Comparison of ENCODE assay signal across 10 cellular contexts in genomic region chr12:52175411-52176350, GRCh38. TPM values are rescaled to one million over a fixed set of nuclear protein-coding genes. Genes with fewer than 3 reads are reported as not detected.
DNase-seq lines count a peak whose midpoint lies in the region; ATAC-seq, FAIRE-seq and TF ChIP-seq lines count a peak whose summit lies in the region.
"Had no signal": no experiment of that assay in that cellular context is flagged by ENCODE, and none has a peak within 500 bp of the region (broad histone marks: within the 10 kb centered on the region; RNA-seq: fewer than 3 reads in every experiment).

No MANE protein-coding gene starts in this region.

- POLR2A ChIA-PET in H1 (lab: Charles Lee; ENCODE audit: partially characterized antibody), result interaction anchor here (1.0 to 1.1 kb wide), 2 partner anchors 10 to 62 kb away, joined by 3 read pairs; no protein-coding TSS in a partner anchor

- peak; percentile 6 to 42; a peak in 2 of 4 replicates for TF ChIP-seq RAD21 in H1 (IDR thresholded peaks at IDR 0.05 in 1 of 2, conservative IDR thresholded peaks at IDR 0.05 in 1 of 2; ENCODE audit: low read depth in 2 of 2, low read length in 2 of 2)

- H3K18ac ChIP-seq in H1 (ENCODE audit: extremely low read depth, low read length), result no peak overlapping the region

- H3K4me1 ChIP-seq in HAP-1 (no peaks in the 10 kb centered on the region), H1 (replicated peaks in 1 of 4; ENCODE audit: control insufficient read depth in 3 of 4, insufficient read depth in 4 of 4, low read length in 3 of 4) (peaks cover 0 to 2% (median 0%) of the 10 kb centered on the region in 4 experiments; a peak in 4 of 7 replicates), gastrocnemius medialis (no peaks in the 10 kb centered on the region)

- peak overlapping the region; percentile 38 for H2BK120ac ChIP-seq in H1 (replicated peaks; ENCODE audit: low read depth, low read length)

- H2BK12ac ChIP-seq in H1 (ENCODE audit: low read depth, low read length), result no peak overlapping the region

- 0 out of 2 replicates have a peak overlapping the region, but pooled peaks have one; percentile 0 for H4K8ac ChIP-seq in H1 (ENCODE audit: extremely low read depth, insufficient read depth, low read length)

- no peaks in the 10 kb centered on the region for H3K9me3 Mint-ChIP-seq in activated T-helper 2 cell treated with anti-CD3 and anti-CD28 coated beads, Interferon-gamma antibody, Interleukin-2, Interleukin-4, amounts not matched to agents 10 μg/mL and 5 μg/mL and 100 μg/mL, durations not matched to agents 14 hours and 24 hours and 36 hours

- in situ Hi-C loops in HAP-1 (cut with MboI; ENCODE audit: low sequenced_read_pairs), result no loop called here
- in situ Hi-C loops in gastrocnemius medialis (cut with MboI; ENCODE audit: low sequenced_read_pairs in 4 of 4), result no loop called here

- ATAC-seq in gastrocnemius medialis, result no peak
- no peak for ATAC-seq in GM21737 (IDR thresholded peaks at IDR 0.05; ENCODE audit: unreplicated experiment)
- ATAC-seq in HG02885 (IDR thresholded peaks at IDR 0.05; ENCODE audit: poor library complexity, unreplicated experiment), result no peak

- WGBS in H1 (ENCODE audit: extremely low coverage in 1 of 2, insufficient coverage in 1 of 2, insufficient read length in 1 of 2, insufficient replicate concordance in 2 of 2, low coverage in 1 of 2, low lambda C conversion rate in 2 of 2, missing lambda C conversion rate in 1 of 2), 2 experiments, result 84% methylated on average over 20 of the region's 20 CpGs; no CpG with 5 or more reads in 1 of the 2 experiments

- H3K23ac ChIP-seq in H1 (ENCODE audit: insufficient read length), result no peak overlapping the region

- H3K4ac ChIP-seq in H1 (replicated peaks; ENCODE audit: insufficient read length, low read depth, low read length), result no peak overlapping the region

- H3K56ac ChIP-seq in H1 (replicated peaks; ENCODE audit: insufficient read length, low read depth, low read length), result no peak overlapping the region

- H4K5ac ChIP-seq in H1 (ENCODE audit: insufficient read length, low read depth, low read length), result no peak overlapping the region

- H3K4me3 Mint-ChIP-seq in activated T-helper 2 cell treated with anti-CD3 and anti-CD28 coated beads, Interferon-gamma antibody, Interleukin-2, Interleukin-4, amounts not matched to agents 10 μg/mL and 5 μg/mL and 100 μg/mL, durations not matched to agents 14 hours and 24 hours and 36 hours (ENCODE audit: low read depth), result no peak overlapping the region
- H3K4me3 Mint-ChIP-seq: activated naive CD8-positive, alpha-beta T cell had no signal

- no peak overlapping the region for H2AFZ ChIP-seq in H1 (ENCODE audit: low read length)

- H3K23me2 ChIP-seq in H1 (ENCODE audit: low read depth, low read length), result no peaks in the 10 kb centered on the region

- no peaks in the 10 kb centered on the region for H3K4me1 Mint-ChIP-seq in activated T-helper 2 cell treated with anti-CD3 and anti-CD28 coated beads, Interferon-gamma antibody, Interleukin-2, Interleukin-4, amounts not matched to agents 10 μg/mL and 5 μg/mL and 100 μg/mL, durations not matched to agents 14 hours and 24 hours and 36 hours (ENCODE audit: low read depth)

- H3K79me2 ChIP-seq in H1 (ENCODE audit: control insufficient read depth in 1 of 2, insufficient read depth in 2 of 2, low read length in 2 of 2), result no peaks in the 10 kb centered on the region

- H3K4me3 ChIP-seq in HAP-1 (no peak overlapping the region), H1 (ENCODE audit: extremely low read depth in 1 of 4, insufficient read depth in 2 of 4, low read depth in 3 of 4, low read length in 4 of 4) (no peak overlapping the region), gastrocnemius medialis (no peak overlapping the region)
- H3K4me3 ChIP-seq: ovary had no signal

- no peaks in the 10 kb centered on the region for H3K36me3 Mint-ChIP-seq in activated T-helper 2 cell treated with anti-CD3 and anti-CD28 coated beads, Interferon-gamma antibody, Interleukin-2, Interleukin-4, amounts not matched to agents 10 μg/mL and 5 μg/mL and 100 μg/mL, durations not matched to agents 14 hours and 24 hours and 36 hours (ENCODE audit: low read depth)
- H3K36me3 Mint-ChIP-seq: activated naive CD8-positive, alpha-beta T cell had no signal

- TF ChIP-seq CTCF in H1 (IDR thresholded peaks at IDR 0.05; ENCODE audit: control extremely low read depth in 1 of 3, insufficient read depth in 1 of 3, low read depth in 1 of 3, low read length in 3 of 3) (peak; percentile 36 to 58 (median 49)), gastrocnemius medialis (IDR thresholded peaks at IDR 0.05 in 4 of 5, conservative IDR thresholded peaks at IDR 0.05 in 1 of 5) (peak in 2 of 5 experiments; percentile 17 to 18)

- H3K27me3 Mint-ChIP-seq in activated T-helper 2 cell treated with anti-CD3 and anti-CD28 coated beads, Interferon-gamma antibody, Interleukin-2, Interleukin-4, amounts not matched to agents 10 μg/mL and 5 μg/mL and 100 μg/mL, durations not matched to agents 14 hours and 24 hours and 36 hours (ENCODE audit: low read depth), result no peaks in the 10 kb centered on the region
- H3K27me3 Mint-ChIP-seq: activated naive CD8-positive, alpha-beta T cell had no signal

- intact Hi-C loops in gastrocnemius medialis (cut with DNase I; ENCODE audit: low total_unique reads), result no loop called here
- intact Hi-C loops in activated T-helper 2 cell treated with anti-CD3 and anti-CD28 coated beads, Interferon-gamma antibody, Interleukin-2, Interleukin-4, amounts not matched to agents 10 μg/mL and 5 μg/mL and 100 μg/mL, durations not matched to agents 14 hours and 24 hours and 36 hours (cut with micrococcal nuclease), result no loop called here

- H3K27ac ChIP-seq in H1 (ENCODE audit: low read depth, low read length) (no peak overlapping the region), gastrocnemius medialis (peak overlapping the region in 3 of 4 donors; percentile 32 to 57 (median 36))
- H3K27ac ChIP-seq: ovary had no signal

- H3K9me3 ChIP-seq in HAP-1, result no peaks in the 10 kb centered on the region
- H3K9me3 ChIP-seq in H1 (ENCODE audit: insufficient read depth in 2 of 2, low read depth in 1 of 2, low read length in 1 of 2), result no peaks in the 10 kb centered on the region
- no peaks in the 10 kb centered on the region for H3K9me3 ChIP-seq in gastrocnemius medialis
- H3K9me3 ChIP-seq: ovary had no signal

- peak; percentile 26 to 58 for DNase-seq in HAP-1 (ENCODE audit: low spot score in 2 of 2)
- peak; percentile 97 for DNase-seq in NCI-H345 treated with DMSO at 0.1 percent for 48 hours (lab: John Stamatoyannopoulos, UW; ENCODE audit: unreplicated experiment)
- DNase-seq in H1 (ENCODE audit: low read depth in 1 of 2, low spot score in 2 of 2), result no peak
- DNase-seq in gastrocnemius medialis, result no peak
- DNase-seq in globus pallidus (ENCODE audit: low spot score), result no peak
- DNase-seq in activated T-helper 2 cell treated with anti-CD3 and anti-CD28 coated beads, Interferon-gamma antibody, Interleukin-2, Interleukin-4, amounts not matched to agents 10 μg/mL and 5 μg/mL and 100 μg/mL, durations not matched to agents 14 hours and 24 hours and 36 hours (ENCODE audit: low spot score), result no peak
- DNase-seq: ovary had no signal

- H2BK20ac ChIP-seq in H1 (ENCODE audit: low read length), result no peak overlapping the region

- no peak overlapping the region for H3K14ac ChIP-seq in H1 (ENCODE audit: insufficient read length)

- H4K91ac ChIP-seq in H1 (replicated peaks; ENCODE audit: insufficient read length, low read length), result peak overlapping the region; percentile 15

- H3K79me1 ChIP-seq in H1 (ENCODE audit: low read depth, low read length), result no peaks in the 10 kb centered on the region

- no peak overlapping the region for H2BK15ac ChIP-seq in H1 (ENCODE audit: low read length)

- no peak for FAIRE-seq in H1 (lab: Jason Lieb, UNC)

- CTCF ChIA-PET in H1 (lab: Charles Lee; ENCODE audit: partially characterized antibody), result interaction anchor here (0.8 to 16.8 kb wide), 18 partner anchors 10 to 405 kb away, joined by 3 to 108 read pairs (median 6); partner anchors contain the start of gene KRT80

- H2AK5ac ChIP-seq in H1 (ENCODE audit: low read depth, low read length), result no peak overlapping the region

- TF ChIP-seq POLR2A in H1 (IDR thresholded peaks at IDR 0.05; ENCODE audit: control extremely low read depth in 1 of 2, low read depth in 2 of 2, low read length in 2 of 2) (no peak), gastrocnemius medialis (IDR thresholded peaks at IDR 0.05) (no peak)

- H4K20me1 ChIP-seq in H1 (replicated peaks in 1 of 2; ENCODE audit: control insufficient read depth in 1 of 2, insufficient read depth in 2 of 2, low read length in 2 of 2), result no peaks in the 10 kb centered on the region

- H3K9ac ChIP-seq in H1 (replicated peaks in 1 of 4; ENCODE audit: extremely low read depth in 1 of 4, low read depth in 3 of 4, low read length in 3 of 4), result no peak overlapping the region

- H3K27me3 ChIP-seq in HAP-1 (ENCODE audit: low read depth) (no peaks in the 10 kb centered on the region), H1 (replicated peaks in 1 of 4; ENCODE audit: control insufficient read depth in 3 of 4, extremely low read depth in 1 of 4, insufficient read depth in 3 of 4, low read length in 3 of 4) (no peaks in the 10 kb centered on the region), gastrocnemius medialis (no peaks in the 10 kb centered on the region)
- H3K27me3 ChIP-seq: ovary had no signal

- no peak for TF ChIP-seq EP300 in H1 (IDR thresholded peaks at IDR 0.05; ENCODE audit: borderline replicate concordance in 1 of 2, low read depth in 2 of 2, low read length in 2 of 2)

- H2BK5ac ChIP-seq in H1 (ENCODE audit: low read depth, low read length), result peak overlapping the region; percentile 47; the same call in 1 of the 2 replicates

- no peak overlapping the region for H3K27ac Mint-ChIP-seq in activated T-helper 2 cell treated with anti-CD3 and anti-CD28 coated beads, Interferon-gamma antibody, Interleukin-2, Interleukin-4, amounts not matched to agents 10 μg/mL and 5 μg/mL and 100 μg/mL, durations not matched to agents 14 hours and 24 hours and 36 hours
- H3K27ac Mint-ChIP-seq: activated naive CD8-positive, alpha-beta T cell had no signal

- H3K36me3 ChIP-seq in HAP-1 (replicated peaks), result no peaks in the 10 kb centered on the region
- no peaks in the 10 kb centered on the region; a peak in 1 of 8 replicates for H3K36me3 ChIP-seq in H1 (ENCODE audit: control insufficient read depth in 2 of 4, insufficient read depth in 4 of 4, low read length in 3 of 4)
- H3K36me3 ChIP-seq in gastrocnemius medialis, result no peaks in the 10 kb centered on the region
- H3K36me3 ChIP-seq: ovary had no signal

- H3K4me2 ChIP-seq in H1 (ENCODE audit: insufficient read depth in 1 of 2, low read depth in 2 of 2, low read length in 2 of 2), result no peak overlapping the region

RNA-seq across cellular contexts. Expression of gene KRT80, which starts 16.1 kb away (rescaled TPM):
- total RNA-seq in H1 (2021; fragmentation: NEBNext Ultra II Directional; extraction: Animal tissue kit (Norgen Biotek cat#: 25700)), result 0.08 TPM in 1 of 2 replicates, not detected in the other
- polyA plus RNA-seq in H1 (2011; rRNA removed), result 0.05 and 0.06 TPM in 2 replicates
- polyA plus RNA-seq in H1 (2011; cell fraction: cytosol; rRNA removed), result 0.05 TPM
- 0.06 TPM for polyA plus RNA-seq in H1 (2011; cell fraction: nucleus; rRNA removed)
- polyA plus RNA-seq in H1 (2012, experiment 1 of 2), result 0.05 to 0.06 TPM in 2 of 4 replicates, not detected in the others
- 0.07 TPM for polyA plus RNA-seq in H1 (2012, experiment 2 of 2)
- polyA plus RNA-seq in H1 (2013, experiment 1 of 2), result 0.04 TPM
- 0.09 TPM for polyA plus RNA-seq in H1 (2013, experiment 2 of 2)
- polyA minus RNA-seq in H1 (2011; rRNA and poly(A)+ RNA removed), result 0.03 and 0.10 TPM in 2 replicates
- polyA minus RNA-seq in H1 (2011; cell fraction: cytosol; rRNA and poly(A)+ RNA removed), result 0.37 TPM
- 0.20 TPM for polyA minus RNA-seq in H1 (2011; cell fraction: nucleus; rRNA and poly(A)+ RNA removed)
- total RNA-seq in gastrocnemius medialis, result under 1 TPM in 2 of 4 donors, not detected in 2; 0.13 to 0.26 TPM
- total RNA-seq in activated T-helper 2 cell treated with anti-CD3 and anti-CD28 coated beads, Interferon-gamma antibody, Interleukin-2, Interleukin-4, amounts not matched to agents 10 μg/mL and 5 μg/mL and 100 μg/mL, durations not matched to agents 14 hours and 24 hours and 36 hours, result not detected in 2 replicates

RNA-seq across cellular contexts. Expression of gene KRT7, which starts 57.4 kb away (rescaled TPM):
- total RNA-seq in H1 (2021; fragmentation: NEBNext Ultra II Directional; extraction: Animal tissue kit (Norgen Biotek cat#: 25700)), result 13.2 and 16.5 TPM in 2 replicates
- polyA plus RNA-seq in H1 (2011; rRNA removed), result 19.0 and 25.6 TPM in 2 replicates
- polyA plus RNA-seq in H1 (2011; cell fraction: cytosol; rRNA removed), result 20.8 TPM
- 32.4 TPM for polyA plus RNA-seq in H1 (2011; cell fraction: nucleus; rRNA removed)
- polyA plus RNA-seq in H1 (2012, experiment 1 of 2), result 10.8 to 28.4 TPM (median 20.2 TPM) in 4 replicates
- polyA plus RNA-seq in H1 (2012, experiment 2 of 2), result 20.5 TPM
- polyA plus RNA-seq in H1 (2013, experiment 1 of 2), result 4.4 TPM
- 4.8 TPM for polyA plus RNA-seq in H1 (2013, experiment 2 of 2)
- polyA minus RNA-seq in H1 (2011; rRNA and poly(A)+ RNA removed), result 16.8 and 19.4 TPM in 2 replicates
- 13.4 TPM for polyA minus RNA-seq in H1 (2011; cell fraction: cytosol; rRNA and poly(A)+ RNA removed)
- 20.8 TPM for polyA minus RNA-seq in H1 (2011; cell fraction: nucleus; rRNA and poly(A)+ RNA removed)
- total RNA-seq in gastrocnemius medialis, result 1 to 10 TPM in 3 of 4 donors, under 1 TPM in 1; 0.39 to 4.4 (median 1.2) TPM
- total RNA-seq in activated T-helper 2 cell treated with anti-CD3 and anti-CD28 coated beads, Interferon-gamma antibody, Interleukin-2, Interleukin-4, amounts not matched to agents 10 μg/mL and 5 μg/mL and 100 μg/mL, durations not matched to agents 14 hours and 24 hours and 36 hours, result 4.2 and 4.7 TPM in 2 replicates

Comparison
In these comparisons a context has a peak if more than half of its experiments do, and no peak if none do; other contexts are left out.
1. DNase-seq: peak in HAP-1 (2 of 2) and NCI-H345 treated with DMSO at 0.1 percent for 48 hours (single experiment); none in H1 (0 of 2), gastrocnemius medialis (0 of 2), globus pallidus (single experiment) and activated T-helper 2 cell treated with anti-CD3 and anti-CD28 coated beads, Interferon-gamma antibody, Interleukin-2, Interleukin-4, amounts not matched to agents 10 μg/mL and 5 μg/mL and 100 μg/mL, durations not matched to agents 14 hours and 24 hours and 36 hours (single experiment).